In the genomic region with DNA sequence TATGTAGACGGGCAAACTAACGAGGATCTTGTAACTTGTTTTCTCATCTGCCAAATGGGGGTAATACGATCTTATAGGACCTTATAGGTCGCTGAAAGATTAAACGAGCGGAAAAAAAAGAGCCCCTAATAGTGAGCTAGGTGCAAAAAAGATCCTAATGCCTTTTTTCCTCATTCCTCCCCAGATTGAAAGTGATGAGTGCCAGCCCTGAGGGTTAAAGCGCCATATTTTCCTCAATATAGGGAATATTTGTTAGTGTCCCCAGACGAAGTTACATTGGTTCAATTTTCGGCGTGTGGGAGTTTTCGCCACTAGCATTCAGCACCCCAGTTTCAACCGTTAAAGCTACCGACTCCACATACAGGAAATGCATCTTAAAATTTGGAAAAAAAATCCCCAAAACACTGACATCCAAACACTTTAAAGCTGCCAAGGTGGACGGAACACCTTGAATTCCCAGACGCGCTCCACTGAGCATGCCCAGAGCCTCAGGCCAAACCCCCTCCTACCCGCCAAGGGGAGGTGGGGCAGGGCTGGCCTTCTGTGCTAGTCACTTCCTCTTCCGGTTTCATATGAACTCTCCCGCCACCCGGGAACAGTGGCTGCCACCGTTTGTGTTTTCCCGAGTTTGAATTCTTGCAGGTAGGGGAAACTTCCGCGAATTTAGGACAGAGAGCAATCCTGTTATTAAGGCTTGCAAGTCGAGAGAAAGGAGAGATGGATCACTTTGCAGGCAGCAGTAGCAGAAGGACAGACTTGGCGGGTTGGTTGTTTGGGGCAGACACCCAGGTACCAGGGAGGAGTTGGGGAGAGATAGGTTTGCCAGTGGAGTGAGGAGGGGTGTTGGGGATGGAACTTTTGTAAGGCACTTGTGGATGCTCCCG, we compare ENCODE assay signal across 8 cellular contexts.
A peak's percentile ranks its signal among the peaks of the same experiment; 100 is the strongest.
DNase-seq lines count a peak whose midpoint lies in the region; ATAC-seq, FAIRE-seq and TF ChIP-seq lines count a peak whose summit lies in the region.

A gene with protein sequence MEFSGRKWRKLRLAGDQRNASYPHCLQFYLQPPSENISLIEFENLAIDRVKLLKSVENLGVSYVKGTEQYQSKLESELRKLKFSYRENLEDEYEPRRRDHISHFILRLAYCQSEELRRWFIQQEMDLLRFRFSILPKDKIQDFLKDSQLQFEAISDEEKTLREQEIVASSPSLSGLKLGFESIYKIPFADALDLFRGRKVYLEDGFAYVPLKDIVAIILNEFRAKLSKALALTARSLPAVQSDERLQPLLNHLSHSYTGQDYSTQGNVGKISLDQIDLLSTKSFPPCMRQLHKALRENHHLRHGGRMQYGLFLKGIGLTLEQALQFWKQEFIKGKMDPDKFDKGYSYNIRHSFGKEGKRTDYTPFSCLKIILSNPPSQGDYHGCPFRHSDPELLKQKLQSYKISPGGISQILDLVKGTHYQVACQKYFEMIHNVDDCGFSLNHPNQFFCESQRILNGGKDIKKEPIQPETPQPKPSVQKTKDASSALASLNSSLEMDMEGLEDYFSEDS (plus strand): TSS at position 571 of the 884 bp plus-strand sequence. CDS start 816 bp downstream, outside the sequence.

- H3K9ac ChIP-seq in OCI-LY1 (ENCODE audit: low read length) = peak within 1 kb of the TSS; percentile 90

- FAIRE-seq in D721Med (lab: Jason Lieb, UNC) = no peak

- peak within 1 kb of the TSS; percentile 75 for H3K27ac ChIP-seq in OCI-LY1 (ENCODE audit: low read depth, low read length, poor library complexity, severe bottlenecking)

- peaks cover 38% of the 10 kb centered on the region for H3K36me3 ChIP-seq in OCI-LY1 (ENCODE audit: insufficient read depth, low read length)

- H3K9me3 ChIP-seq in OCI-LY1 (ENCODE audit: low read length) = no peaks in the 10 kb centered on the region

- no peaks in the 10 kb centered on the region for H4K20me1 ChIP-seq in OCI-LY1 (ENCODE audit: insufficient read depth, low read length)

- H3F3A ChIP-seq in OCI-LY1 (ENCODE audit: insufficient read depth, low read length) = no peaks in the 10 kb centered on the region

- TF ChIP-seq CTCF in D721Med (IDR thresholded peaks at IDR 0.05; ENCODE audit: insufficient read depth, missing control alignments) (no peak), OCI-LY1 (IDR thresholded peaks at IDR 0.05; ENCODE audit: low read length) (no peak), epithelial cell of esophagus (IDR thresholded peaks at IDR 0.05; ENCODE audit: insufficient read depth, low read depth, low read length, missing control alignments) (no peak)

- peak within 1 kb of the TSS; percentile 94 for H3K4me3 ChIP-seq in OCI-LY1 (ENCODE audit: low read depth, low read length, poor library complexity, severe bottlenecking)
- H3K4me3 ChIP-seq in epithelial cell of esophagus (ENCODE audit: low read length) = peak within 1 kb of the TSS; percentile 88

- DNase-seq in D721Med (ENCODE audit: insufficient read length, low spot score) (peak; percentile 32), HuH-7 (ENCODE audit: low spot score) (peak; percentile 84), activated T-cell treated with anti-CD3 and anti-CD28 coated beads for 1 hour (ENCODE audit: low read depth) (peak; percentile 77), epithelial cell of esophagus (ENCODE audit: low read depth) (peak; percentile 90), middle frontal gyrus (ENCODE audit: extremely low spot score, low spot score) (peak; percentile 62)
- DNase-seq in stimulated activated CD8-positive, alpha-beta memory T cell treated with anti-CD3 and anti-CD28 coated beads, Interleukin-2, amount 100 ng/mL, for 1 hour (ENCODE audit: low read depth in 2 of 2) = peak; percentile 63 to 66

- H3K4me1 ChIP-seq in OCI-LY1 (ENCODE audit: insufficient read depth, low read length, severe bottlenecking) = peaks cover 18% of the 10 kb centered on the region

- ATAC-seq in GM21515 (IDR thresholded peaks at IDR 0.05; ENCODE audit: unreplicated experiment) = peak; percentile 88

- H3K4me2 ChIP-seq in OCI-LY1 (ENCODE audit: low read length) = peak within 1 kb of the TSS; percentile 90

- peak within 1 kb of the TSS; percentile 73 for H2AFZ ChIP-seq in OCI-LY1 (ENCODE audit: low read length)

- peaks cover 12% of the 10 kb centered on the region for H3K79me2 ChIP-seq in OCI-LY1 (ENCODE audit: insufficient read depth, low read length)

- H3K27me3 ChIP-seq in OCI-LY1 (ENCODE audit: insufficient read depth, low read length) = no peaks in the 10 kb centered on the region

- H3K9me2 ChIP-seq in OCI-LY1 (ENCODE audit: low read depth, low read length) = no peaks in the 10 kb centered on the region

Comparison
In these comparisons a context has a peak if more than half of its experiments do, and no peak if none do; other contexts are left out.
1. Peak in every context shown above with its lines: DNase-seq, ATAC-seq, H3K4me3 ChIP-seq and H3K27ac ChIP-seq.
2. DNase-seq: peak in every context shown above with its lines; median percentile 90 in epithelial cell of esophagus; 84 in HuH-7; 77 in activated T-cell treated with anti-CD3 and anti-CD28 coated beads for 1 hour; 64 in stimulated activated CD8-positive, alpha-beta memory T cell treated with anti-CD3 and anti-CD28 coated beads, Interleukin-2, amount 100 ng/mL, for 1 hour; 62 in middle frontal gyrus; 32 in D721Med.